Comparison of ENCODE assay signal across 19 cellular contexts in genomic region chr18:44815108-44815507, GRCh38.
DNase-seq lines count a peak whose midpoint lies in the region; ATAC-seq, FAIRE-seq and TF ChIP-seq lines count a peak whose summit lies in the region.
"Had no signal": no experiment of that assay in that cellular context is flagged by ENCODE, and none has a peak within 500 bp of the region (broad histone marks: within the 10 kb centered on the region; RNA-seq: fewer than 3 reads in every experiment).

No MANE protein-coding gene starts in this region.

- H3K36me3 ChIP-seq in endodermal cell (ENCODE audit: control insufficient read depth, insufficient read depth, low read length) (peaks cover 12% of the 10 kb centered on the region), small intestine (ENCODE audit: control insufficient read depth in 2 of 2, insufficient read depth in 2 of 2, low read length in 2 of 2) (no peaks in the 10 kb centered on the region), uterus (no peaks in the 10 kb centered on the region)
- H3K36me3 ChIP-seq: BLaER1 had no signal

- intact Hi-C loops in uterus (cut with DNase I; ENCODE audit: low total_unique reads): no loop called here

- DNase-seq in endodermal cell: no peak
- DNase-seq in memory B cell (ENCODE audit: low spot score in 2 of 2): no peak
- peak; percentile 37 for DNase-seq in small intestine
- DNase-seq in epidermal melanocyte (ENCODE audit: insufficient read length, low spot score): no peak
- DNase-seq in uterus: no peak
- DNase-seq in GM12892 (ENCODE audit: insufficient read length): no peak
- DNase-seq: 8988T; CD4-positive, alpha-beta memory T cell; DMS153; DMS79; GF-D8; GOT3; H7; HFFc6 had no signal

- TF ChIP-seq CTCF in endodermal cell (conservative IDR thresholded peaks at IDR 0.05) (no peak), uterus (IDR thresholded peaks at IDR 0.05) (no peak)

- peak overlapping the region; percentile 4 to 40 (median 34) for H3K27ac Mint-ChIP-seq in IgD-negative memory B cell
- no peak overlapping the region for H3K27ac Mint-ChIP-seq in endodermal cell
- peak overlapping the region; percentile 67 for H3K27ac Mint-ChIP-seq in memory B cell
- H3K27ac Mint-ChIP-seq: CD14-positive monocyte; CD4-positive, alpha-beta memory T cell; HFFc6 had no signal

- FAIRE-seq in small intestine (lab: Jason Lieb, UNC) (no peak), GM12892 (lab: Jason Lieb, UNC) (no peak)
- FAIRE-seq: HTR-8/SVneo had no signal

- peaks cover 6% of the 10 kb centered on the region for H3K4me1 ChIP-seq in endodermal cell (ENCODE audit: control insufficient read depth, insufficient read depth, low read length)
- H3K4me1 ChIP-seq in small intestine (ENCODE audit: control insufficient read depth in 2 of 2, insufficient read depth in 1 of 2, low read depth in 1 of 2, low read length in 1 of 2): no peaks in the 10 kb centered on the region
- H3K4me1 ChIP-seq in uterus: peaks cover 4 to 9% of the 10 kb centered on the region in 2 donors

- no peak overlapping the region for H3K4me3 Mint-ChIP-seq in IgD-negative memory B cell
- H3K4me3 Mint-ChIP-seq in endodermal cell: no peak overlapping the region
- no peak overlapping the region for H3K4me3 Mint-ChIP-seq in memory B cell
- H3K4me3 Mint-ChIP-seq: CD14-positive monocyte; CD4-positive, alpha-beta memory T cell; HFFc6 had no signal

- H3K27me3 ChIP-seq in endodermal cell (ENCODE audit: control insufficient read depth, insufficient read depth, low read length, poor library complexity, severe bottlenecking) (no peaks in the 10 kb centered on the region), small intestine (ENCODE audit: control insufficient read depth in 2 of 2, insufficient read depth in 2 of 2, low read length in 2 of 2) (no peaks in the 10 kb centered on the region), uterus (no peaks in the 10 kb centered on the region)
- H3K27me3 ChIP-seq: BLaER1 had no signal

- H3K4me1 Mint-ChIP-seq in IgD-negative memory B cell (peaks cover 29 to 54% (median 49%) of the 10 kb centered on the region in 3 donors), endodermal cell (no peaks in the 10 kb centered on the region), memory B cell (peaks cover 47% of the 10 kb centered on the region)
- H3K4me1 Mint-ChIP-seq: CD14-positive monocyte had no signal

- H3K4me3 ChIP-seq in endodermal cell (ENCODE audit: low read length) (no peak overlapping the region), small intestine (ENCODE audit: low read depth in 1 of 2, low read length in 2 of 2) (no peak overlapping the region), uterus (no peak overlapping the region)
- H3K4me3 ChIP-seq: BLaER1 had no signal

- H3K27me3 Mint-ChIP-seq in IgD-negative memory B cell (no peaks in the 10 kb centered on the region), endodermal cell (ENCODE audit: insufficient read depth) (no peaks in the 10 kb centered on the region), memory B cell (no peaks in the 10 kb centered on the region)

- TF ChIP-seq POLR2A in uterus (IDR thresholded peaks at IDR 0.05) (no peak), GM12892 (IDR thresholded peaks at IDR 0.05; ENCODE audit: low read depth, low read length) (no peak)

- 94 to 95% methylated on average over 5 to 6 of the region's 6 CpGs for WGBS in endodermal cell (ENCODE audit: insufficient coverage in 1 of 2, insufficient read length in 1 of 2), 2 experiments
- WGBS in small intestine, 3 donors: 29 to 73% (median 50%) methylated on average over 6 of the region's 6 CpGs

- no peak overlapping the region for H3K9ac ChIP-seq in endodermal cell (ENCODE audit: extremely low read depth, low read length, poor library complexity, severe bottlenecking)
- H3K9ac ChIP-seq: BLaER1 had no signal

- H3K9me3 Mint-ChIP-seq in IgD-negative memory B cell (no peaks in the 10 kb centered on the region), endodermal cell (no peaks in the 10 kb centered on the region), memory B cell (no peaks in the 10 kb centered on the region)
- H3K9me3 Mint-ChIP-seq: CD4-positive, alpha-beta memory T cell; HFFc6 had no signal

- H3K36me3 Mint-ChIP-seq in IgD-negative memory B cell (peaks cover 5% of the 10 kb centered on the region), endodermal cell (ENCODE audit: low read depth) (no peaks in the 10 kb centered on the region), memory B cell (peaks cover 25% of the 10 kb centered on the region)
- H3K36me3 Mint-ChIP-seq: CD14-positive monocyte; CD4-positive, alpha-beta memory T cell had no signal

- H3K9me3 ChIP-seq in endodermal cell (ENCODE audit: control insufficient read depth, low read length): no peaks in the 10 kb centered on the region
- H3K9me3 ChIP-seq in small intestine (ENCODE audit: control insufficient read depth, low read depth): no peaks in the 10 kb centered on the region
- H3K9me3 ChIP-seq in uterus: no peaks in the 10 kb centered on the region
- H3K9me3 ChIP-seq: BLaER1 had no signal

- H3K27ac ChIP-seq in endodermal cell (ENCODE audit: low read depth, low read length) (peak overlapping the region; percentile 94), small intestine (ENCODE audit: low read depth in 1 of 2, low read length in 1 of 2) (no peak overlapping the region), uterus (no peak overlapping the region)
- H3K27ac ChIP-seq: BLaER1 had no signal

- ATAC-seq in memory B cell (ENCODE audit: low read depth): no peak
- ATAC-seq: HCT116 had no signal
